8 cellular contexts compared by ENCODE assay signal in genomic region chr5:155144956-155145355, GRCh38.
"Had no signal": no experiment of that assay in that cellular context is flagged by ENCODE, and none has a peak within 500 bp of the region (broad histone marks: within the 10 kb centered on the region; RNA-seq: fewer than 3 reads in every experiment).

No MANE protein-coding gene starts in this region.

- DNase-seq: IMR-90, KBM-7, KG1 had no signal

- H3K36me3 Mint-ChIP-seq: IgD-negative memory B cell had no signal

- H3K9ac ChIP-seq: KMS-11 had no signal

- H3K4me3 Mint-ChIP-seq: IgD-negative memory B cell had no signal

- H3K4me2 ChIP-seq: KMS-11 had no signal

- H3K27ac Mint-ChIP-seq: IgD-negative memory B cell had no signal

- H3K4me3 ChIP-seq: K562 had no signal

- H3K27ac ChIP-seq: HL-60, KMS-11 had no signal

- FAIRE-seq: HTR-8/SVneo, K562 had no signal

- ATAC-seq: K562 had no signal
